ENCODE assay signal across 8 cellular contexts in the genomic region with DNA sequence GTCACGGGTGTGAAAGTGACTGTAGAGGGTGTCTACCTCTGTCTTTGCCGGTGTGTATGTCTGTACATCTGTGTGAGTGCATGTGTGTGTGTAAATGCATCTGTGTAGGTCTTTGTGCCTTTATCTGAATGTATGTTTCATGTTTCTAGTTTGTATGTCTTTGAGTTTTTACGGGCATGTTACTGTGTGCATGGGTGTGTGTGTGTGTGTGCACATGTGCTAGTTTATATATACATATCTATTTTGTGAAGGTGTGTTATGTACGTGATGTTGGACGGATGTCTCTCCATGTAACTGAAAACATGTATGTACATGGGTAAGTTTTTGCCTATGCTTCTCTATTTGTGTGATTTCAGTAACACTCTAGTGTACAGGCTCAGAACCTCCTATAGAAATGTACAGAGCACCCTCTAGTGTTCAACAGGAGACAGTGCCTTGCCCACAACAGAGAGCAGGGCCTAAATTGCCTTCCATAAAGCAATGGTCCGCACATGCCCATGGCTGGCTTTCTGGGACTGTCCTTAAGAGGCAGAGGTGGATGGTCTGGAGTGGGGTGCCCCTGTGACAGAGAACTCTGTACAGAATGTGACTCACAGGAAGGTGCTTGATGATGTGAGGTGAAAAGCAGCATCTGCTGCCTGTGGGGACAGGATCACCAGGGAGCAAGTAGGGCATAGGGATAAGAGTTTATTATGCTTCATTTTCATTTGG.
DNase-seq lines count a peak whose midpoint lies in the region; ATAC-seq and TF ChIP-seq lines count a peak whose summit lies in the region.

No MANE protein-coding gene starts in this region.

- H3K4me1 Mint-ChIP-seq in HFFc6 (ENCODE audit: low read depth) = peaks cover 37% of the 10 kb centered on the region

- peak overlapping the region; percentile 74 for H3K27ac Mint-ChIP-seq in HFFc6

- H3K36me3 ChIP-seq in Loucy (ENCODE audit: insufficient read depth, low read length) = no peaks in the 10 kb centered on the region
- H3K36me3 ChIP-seq in RWPE2 (ENCODE audit: low read depth) = no peaks in the 10 kb centered on the region

- CTCF ChIA-PET in AG04450 (lab: Charles Lee) = interaction anchor here (0.7 to 1.0 kb wide), 3 partner anchors 242 to 251 kb away, joined by 3 read pairs; no protein-coding TSS in a partner anchor

- H3K27ac ChIP-seq in AG04450 (ENCODE audit: low read depth, low read length) (no peak overlapping the region), RWPE2 (ENCODE audit: poor library complexity, severe bottlenecking) (no peak overlapping the region)

- no peaks in the 10 kb centered on the region for H3K9me3 ChIP-seq in AG04450 (ENCODE audit: control insufficient read depth, insufficient read depth, low read length)
- no peaks in the 10 kb centered on the region for H3K9me3 ChIP-seq in Loucy (ENCODE audit: insufficient read depth, low read depth, low read length)
- no peaks in the 10 kb centered on the region for H3K9me3 ChIP-seq in RWPE2 (ENCODE audit: severe bottlenecking)

- H3K4me3 Mint-ChIP-seq in HFFc6 = peak overlapping the region; percentile 49; the same call in 1 of the 2 replicates

- ATAC-seq in RWPE2 (ENCODE audit: low read depth) (peak; percentile 99), left colon (peak; percentile 93)

- H3K9me2 ChIP-seq in Loucy (replicated peaks; ENCODE audit: low read depth, low read length) = no peaks in the 10 kb centered on the region

- H4K20me1 ChIP-seq in Loucy (ENCODE audit: insufficient read depth, low read length, poor library complexity, severe bottlenecking) = no peaks in the 10 kb centered on the region

- no peak overlapping the region for H3K4me2 ChIP-seq in Loucy (ENCODE audit: low read depth, low read length, poor library complexity, severe bottlenecking)

- no peaks in the 10 kb centered on the region for H3K9me3 Mint-ChIP-seq in HFFc6

- peak; percentile 53 for DNase-seq in AG04450 (ENCODE audit: low read depth, low spot score)
- DNase-seq in HFFc6 = peak; percentile 76
- DNase-seq in RWPE2 (ENCODE audit: low spot score) = no peak
- peak; percentile 85 to 86 for DNase-seq in cardiac fibroblast (ENCODE audit: low read depth in 2 of 2)
- DNase-seq in left colon = peak in 1 of 2 donors; percentile 18
- DNase-seq in stromal cell of bone marrow (ENCODE audit: low read depth) = peak; percentile 54

- H2AFZ ChIP-seq in Loucy (ENCODE audit: low read length) = peak overlapping the region; percentile 40; the same call in 1 of the 2 replicates

- H3K79me2 ChIP-seq in Loucy (ENCODE audit: insufficient read depth, low read length) = no peaks in the 10 kb centered on the region

- intact Hi-C loops in left colon (cut with DNase I, micrococcal nuclease) = loop anchor here in 1 of 2 donors (10.0 kb wide), 1 partner anchor 242 kb away; no protein-coding TSS in a partner anchor

- POLR2A ChIA-PET in AG04450 (lab: Yijun Ruan, JAX) = no interaction called here

- H3K27me3 Mint-ChIP-seq in HFFc6 (ENCODE audit: insufficient read depth) = no peaks in the 10 kb centered on the region

- H3K27me3 ChIP-seq in AG04450 (ENCODE audit: control insufficient read depth, insufficient read depth, low read length) (no peaks in the 10 kb centered on the region), Loucy (ENCODE audit: insufficient read depth, low read length, poor library complexity, severe bottlenecking) (peaks cover 5% of the 10 kb centered on the region), RWPE2 (ENCODE audit: insufficient read depth, poor library complexity, severe bottlenecking) (no peaks in the 10 kb centered on the region)

- no peaks in the 10 kb centered on the region for H3K4me1 ChIP-seq in Loucy (ENCODE audit: insufficient read depth, low read length, poor library complexity, severe bottlenecking)
- H3K4me1 ChIP-seq in RWPE2 (ENCODE audit: insufficient read depth, poor library complexity, severe bottlenecking) = peaks cover 2% of the 10 kb centered on the region

- TF ChIP-seq CTCF in AG04450 (IDR thresholded peaks at IDR 0.05; ENCODE audit: low read depth, low read length) = peak; percentile 96
- TF ChIP-seq CTCF in GM12873 (IDR thresholded peaks at IDR 0.05; ENCODE audit: insufficient read depth, low read depth, low read length, missing control alignments) = peak; percentile 91
- peak; percentile 95 for TF ChIP-seq CTCF in HFFc6 (IDR thresholded peaks at IDR 0.05)
- TF ChIP-seq CTCF in Loucy (conservative IDR thresholded peaks at IDR 0.05; ENCODE audit: low read length) = peak; percentile 91
- peak; percentile 96 for TF ChIP-seq CTCF in RWPE2 (IDR thresholded peaks at IDR 0.05; ENCODE audit: poor library complexity, severe bottlenecking)
- TF ChIP-seq CTCF in cardiac fibroblast (IDR thresholded peaks at IDR 0.05; ENCODE audit: low read depth, low read length) = peak; percentile 94

- no peaks in the 10 kb centered on the region for H3K36me3 Mint-ChIP-seq in HFFc6 (ENCODE audit: low read depth)

- H3K4me3 ChIP-seq in AG04450 (ENCODE audit: low read depth, low read length) (no peak overlapping the region), Loucy (ENCODE audit: low read length, poor library complexity, severe bottlenecking) (no peak overlapping the region), RWPE2 (ENCODE audit: severe bottlenecking) (no peak overlapping the region), cardiac fibroblast (replicated peaks in 1 of 2; ENCODE audit: low read depth in 2 of 2, low read length in 2 of 2) (no peak overlapping the region)

- no peaks in the 10 kb centered on the region for H3F3A ChIP-seq in Loucy (ENCODE audit: low read depth)

- no peak overlapping the region for H3K9ac ChIP-seq in Loucy (ENCODE audit: low read depth, low read length, poor library complexity, severe bottlenecking)
